ENCODE assay signal across 8 cellular contexts in genomic region chr22:44080936-44081853, GRCh38. TPM values are rescaled to one million over a fixed set of nuclear protein-coding genes. Genes with fewer than 3 reads are reported as not detected.
A peak's percentile ranks its signal among the peaks of the same experiment; 100 is the strongest.
DNase-seq lines count a peak whose midpoint lies in the region; ATAC-seq and TF ChIP-seq lines count a peak whose summit lies in the region.

No MANE protein-coding gene starts in this region.

- no peak for ATAC-seq in GM21447 (IDR thresholded peaks at IDR 0.05; ENCODE audit: unreplicated experiment)

- no peaks in the 10 kb centered on the region for H3K27me3 ChIP-seq in BE2C

- no peaks in the 10 kb centered on the region for H3K9me3 ChIP-seq in BE2C

- H3K4me1 ChIP-seq in BE2C = no peaks in the 10 kb centered on the region

- no peak overlapping the region for H3K27ac ChIP-seq in epithelial cell of prostate

- DNase-seq in BE2C (peak; percentile 83), HFF-Myc (ENCODE audit: extremely low read depth, low read depth) (peak; percentile 43), NOMO-1 treated with dmso at 0.1 percent for 144 hours (lab: John Stamatoyannopoulos, UW; ENCODE audit: unreplicated experiment) (peak; percentile 19), epithelial cell of prostate (ENCODE audit: low read depth, low spot score) (peak; percentile 14), mucosa of gallbladder (ENCODE audit: low spot score) (peak; percentile 81)
- peak; percentile 42 for DNase-seq in activated CD8-positive, alpha-beta memory T cell treated with anti-CD3 and anti-CD28 coated beads, Interleukin-2, amount 50 U/mL, for 24 hours (ENCODE audit: extremely low read depth)
- DNase-seq in stimulated activated CD8-positive, alpha-beta memory T cell treated with anti-CD3 and anti-CD28 coated beads, Interleukin-4, amount 100 ng/mL, for 24 hours (ENCODE audit: low read depth) = peak; percentile 64

- TF ChIP-seq CTCF in BE2C (IDR thresholded peaks at IDR 0.05; ENCODE audit: low read depth, low read length) (peak; percentile 99), HFF-Myc (IDR thresholded peaks at IDR 0.05; ENCODE audit: low read depth, low read length, missing control alignments) (peak; percentile 95)

- H3K4me3 ChIP-seq in BE2C (ENCODE audit: low read depth, low read length) = peak overlapping the region; percentile 2; the same call in 1 of the 2 replicates
- no peak overlapping the region for H3K4me3 ChIP-seq in HFF-Myc (replicated peaks; ENCODE audit: low read depth, low read length)

- H3K36me3 ChIP-seq in BE2C = no peaks in the 10 kb centered on the region

RNA-seq across cellular contexts. Expression of gene PARVB, which starts 57.1 kb away (rescaled TPM):
- 13.3 TPM for polyA plus RNA-seq in BE2C (2012; ENCODE audit: insufficient read depth, insufficient read length, low read depth)
- total RNA-seq in mucosa of gallbladder = 16.5 TPM

Comparison
In these comparisons a context has a peak if more than half of its experiments do, and no peak if none do; other contexts are left out.
1. DNase-seq: peak in every context shown above with its lines; median percentile 83 in BE2C; 81 in mucosa of gallbladder; 64 in stimulated activated CD8-positive, alpha-beta memory T cell treated with anti-CD3 and anti-CD28 coated beads, Interleukin-4, amount 100 ng/mL, for 24 hours; 43 in HFF-Myc; 42 in activated CD8-positive, alpha-beta memory T cell treated with anti-CD3 and anti-CD28 coated beads, Interleukin-2, amount 50 U/mL, for 24 hours; 19 in NOMO-1 treated with dmso at 0.1 percent for 144 hours; 14 in epithelial cell of prostate.